Comparison of ENCODE assay signal across 7 cellular contexts in the genomic region with DNA sequence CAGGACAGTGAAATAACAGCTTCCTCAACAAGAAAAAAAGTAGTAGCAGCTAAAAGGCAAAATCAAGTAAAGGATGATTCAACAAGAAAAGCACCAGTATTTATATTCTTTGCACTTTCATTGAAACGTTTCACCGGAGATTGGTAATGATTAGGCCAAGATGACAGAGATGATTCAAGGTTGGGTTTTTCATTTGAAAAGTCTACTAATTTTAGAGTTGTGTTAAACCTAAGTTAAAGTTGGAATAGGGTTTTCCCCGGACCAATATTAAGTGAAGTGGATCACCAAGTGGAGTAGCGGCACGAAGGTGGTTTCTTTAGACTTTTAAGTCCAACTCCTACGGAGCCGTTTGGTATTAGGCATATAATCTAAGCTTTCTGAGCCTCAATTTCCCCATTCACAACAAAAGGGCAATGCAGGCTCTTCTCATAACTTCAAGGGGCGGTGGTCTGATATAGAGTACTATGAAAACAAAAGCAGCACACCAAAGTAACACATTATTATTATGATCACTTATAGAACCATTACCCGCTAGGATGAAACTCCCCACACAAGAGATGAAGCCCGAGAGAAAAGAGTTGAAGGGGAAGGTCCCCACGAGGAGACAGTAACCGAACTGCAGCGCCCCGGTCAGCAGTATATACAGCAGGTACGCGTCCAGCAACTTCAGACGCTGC. TPM values are rescaled to one million over a fixed set of nuclear protein-coding genes. Genes with fewer than 3 reads are reported as not detected.
A peak's percentile ranks its signal among the peaks of the same experiment; 100 is the strongest.
DNase-seq lines count a peak whose midpoint lies in the region; ATAC-seq and TF ChIP-seq lines count a peak whose summit lies in the region.

No MANE protein-coding gene starts in this region.

- 0 out of 4 replicates have a peak, but pooled peaks cover 0 to 2% of the 10 kb centered on the region in 2 experiments for H3K36me3 ChIP-seq in HCT116 (ENCODE audit: control insufficient read depth in 1 of 2, insufficient read depth in 2 of 2, low read length in 2 of 2)

- no peak for TF ChIP-seq CTCF in HCT116 (IDR thresholded peaks at IDR 0.05 in 2 of 3, conservative IDR thresholded peaks at IDR 0.05 in 1 of 3; ENCODE audit: borderline replicate concordance in 1 of 3, insufficient read depth in 1 of 3, low read depth in 2 of 3, low read length in 2 of 3)

- H3K9me2 ChIP-seq in HCT116 (ENCODE audit: insufficient read depth), result no peaks in the 10 kb centered on the region

- TF ChIP-seq POLR2A in HCT116 (IDR thresholded peaks at IDR 0.05; ENCODE audit: borderline replicate concordance, extremely low read depth, insufficient read depth, insufficient read length), result no peak

- no peak for DNase-seq in HCT116 (ENCODE audit: low read depth, low spot score)
- no peak for DNase-seq in activated CD4-positive, alpha-beta memory T cell treated with anti-CD3 and anti-CD28 coated beads, Interleukin-2, amount 10 ng/mL, durations not matched to agents 7 days and 5 days
- DNase-seq in NCI-H510A treated with DMSO at 0.1 percent for 48 hours (lab: John Stamatoyannopoulos, UW), result no peak
- DNase-seq in AG08395 (ENCODE audit: low spot score), result no peak
- DNase-seq in HEK293T (ENCODE audit: extremely low spot score), result no peak

- RAD21 ChIA-PET in HCT116 (lab: Charles Lee; ENCODE audit: low non-redundant PET in 1 of 2, low total read pairs in 2 of 2, uncharacterized antibody in 2 of 2, unreplicated experiment in 2 of 2), result interaction anchor here (0.9 to 1.8 kb wide), 2 partner anchors 10 to 64 kb away, joined by 5 read pairs; partner anchors contain the start of gene ABHD4 (in 1 of the 2)

- no peaks in the 10 kb centered on the region for H3K9me3 ChIP-seq in HCT116 (ENCODE audit: control insufficient read depth in 1 of 2, insufficient read depth in 1 of 2, low read depth in 1 of 2, low read length in 2 of 2)

- H4K20me1 ChIP-seq in HCT116 (ENCODE audit: insufficient read depth), result no peaks in the 10 kb centered on the region

- no peaks in the 10 kb centered on the region for H3K27me3 Mint-ChIP-seq in activated CD4-positive, alpha-beta memory T cell treated with anti-CD3 and anti-CD28 coated beads, Interleukin-2, amount 10 ng/mL, durations not matched to agents 7 days and 5 days
- peaks cover 3% of the 10 kb centered on the region for H3K27me3 Mint-ChIP-seq in stimulated activated naive CD8-positive, alpha-beta T cell treated with anti-CD3 and anti-CD28 coated beads, Interleukin-15, Interleukin-2, amounts not matched to agents 100 ng/mL and 50 ng/mL, for 24 hours

- H3K4me3 Mint-ChIP-seq in activated CD4-positive, alpha-beta memory T cell treated with anti-CD3 and anti-CD28 coated beads, Interleukin-2, amount 10 ng/mL, durations not matched to agents 7 days and 5 days, result peak overlapping the region; percentile 93
- peak overlapping the region; percentile 97 for H3K4me3 Mint-ChIP-seq in stimulated activated naive CD8-positive, alpha-beta T cell treated with anti-CD3 and anti-CD28 coated beads, Interleukin-15, Interleukin-2, amounts not matched to agents 100 ng/mL and 50 ng/mL, for 24 hours

- peak overlapping the region; percentile 80 for H3K4me2 ChIP-seq in HCT116 (ENCODE audit: low read length)

- peak overlapping the region; percentile 59 for H3K27ac ChIP-seq in HCT116 (ENCODE audit: low read depth, low read length)

- ATAC-seq in HCT116, result no peak

- peaks cover 62% of the 10 kb centered on the region for H3K4me1 Mint-ChIP-seq in activated CD4-positive, alpha-beta memory T cell treated with anti-CD3 and anti-CD28 coated beads, Interleukin-2, amount 10 ng/mL, durations not matched to agents 7 days and 5 days
- peaks cover 88% of the 10 kb centered on the region for H3K4me1 Mint-ChIP-seq in stimulated activated naive CD8-positive, alpha-beta T cell treated with anti-CD3 and anti-CD28 coated beads, Interleukin-15, Interleukin-2, amounts not matched to agents 100 ng/mL and 50 ng/mL, for 24 hours (ENCODE audit: low read depth)

- no peak overlapping the region for H2AFZ ChIP-seq in HCT116 (ENCODE audit: low read depth, low read length, poor library complexity, severe bottlenecking)

- TF ChIP-seq RAD21 in HCT116 (IDR thresholded peaks at IDR 0.05; ENCODE audit: low read depth), result no peak

- H3K4me3 ChIP-seq in HCT116 (replicated peaks in 1 of 2; ENCODE audit: low read depth in 1 of 2, low read length in 2 of 2) (peak overlapping the region; percentile 71 to 93), iPS-11a (ENCODE audit: low read depth, low read length) (peak overlapping the region; percentile 96)

- peak overlapping the region; percentile 98 for H3K27ac Mint-ChIP-seq in activated CD4-positive, alpha-beta memory T cell treated with anti-CD3 and anti-CD28 coated beads, Interleukin-2, amount 10 ng/mL, durations not matched to agents 7 days and 5 days
- H3K27ac Mint-ChIP-seq in stimulated activated naive CD8-positive, alpha-beta T cell treated with anti-CD3 and anti-CD28 coated beads, Interleukin-15, Interleukin-2, amounts not matched to agents 100 ng/mL and 50 ng/mL, for 24 hours, result peak overlapping the region; percentile 99

- 0 out of 2 replicates have a peak, but pooled peaks cover 6% of the 10 kb centered on the region for H3K27me3 ChIP-seq in HCT116 (ENCODE audit: insufficient read depth, low read length)

- CTCF ChIA-PET in HCT116 (lab: Charles Lee), result interaction anchor here (1.0 to 2.8 kb wide), 9 partner anchors 10 to 342 kb away, joined by 3 to 37 read pairs (median 4); partner anchors contain the start of genes ABHD4 and OR6J1
- CTCF ChIA-PET in activated CD4-positive, alpha-beta memory T cell treated with anti-CD3 and anti-CD28 coated beads, Interleukin-2, amount 10 ng/mL, durations not matched to agents 7 days and 5 days (lab: Charles Lee), result interaction anchor here (0.8 to 12.1 kb wide), 31 partner anchors 10 to 671 kb away, joined by 3 to 162 read pairs (median 5); partner anchors contain the start of genes ABHD4, LRP10, MRPL52 and OR6J1
- CTCF ChIA-PET in HEK293T (lab: Yijun Ruan, JAX), result interaction anchor here (1.1 to 2.1 kb wide), 5 partner anchors 10 to 266 kb away, joined by 3 to 12 read pairs (median 8); partner anchors contain the start of gene ABHD4

- intact Hi-C loops in HCT116 (cut with micrococcal nuclease), result no loop called here

- peaks cover 54% of the 10 kb centered on the region for H3K79me2 ChIP-seq in HCT116 (ENCODE audit: insufficient read depth, low read length)

- TSS peak; percentile 74 for BruUV-seq in HCT116 (replicated peaks; lab: Mats Ljungman, UMichigan)

- peaks cover 10 to 22% of the 10 kb centered on the region in 2 experiments for H3K4me1 ChIP-seq in HCT116 (ENCODE audit: control insufficient read depth in 1 of 2, insufficient read depth in 2 of 2, low read length in 2 of 2)

- H3K36me3 Mint-ChIP-seq in activated CD4-positive, alpha-beta memory T cell treated with anti-CD3 and anti-CD28 coated beads, Interleukin-2, amount 10 ng/mL, durations not matched to agents 7 days and 5 days (ENCODE audit: low read depth), result peaks cover 36% of the 10 kb centered on the region
- peaks cover 42% of the 10 kb centered on the region for H3K36me3 Mint-ChIP-seq in stimulated activated naive CD8-positive, alpha-beta T cell treated with anti-CD3 and anti-CD28 coated beads, Interleukin-15, Interleukin-2, amounts not matched to agents 100 ng/mL and 50 ng/mL, for 24 hours (ENCODE audit: low read depth)

- POLR2A ChIA-PET in HCT116 (lab: Charles Lee) (interaction anchor here (0.9 to 2.0 kb wide), 6 partner anchors 9 to 63 kb away, joined by 3 to 9 read pairs (median 6); no protein-coding TSS in a partner anchor), HEK293T (lab: Yijun Ruan, JAX) (interaction anchor here (0.8 to 3.3 kb wide), 13 partner anchors 9 to 248 kb away, joined by 3 to 45 read pairs (median 4); partner anchors contain the start of gene ABHD4)
- POLR2A ChIA-PET in activated CD4-positive, alpha-beta memory T cell treated with anti-CD3 and anti-CD28 coated beads, Interleukin-2, amount 10 ng/mL, durations not matched to agents 7 days and 5 days (lab: Charles Lee), result interaction anchor here (0.6 to 6.4 kb wide), 46 partner anchors 9 to 1321 kb away, joined by 3 to 103 read pairs (median 4); partner anchors contain the start of genes ABHD4, AJUBA, LRP10 and MRPL52

- peak overlapping the region; percentile 76 for H3K9ac ChIP-seq in HCT116 (ENCODE audit: low read length)

- H3K9me3 Mint-ChIP-seq in activated CD4-positive, alpha-beta memory T cell treated with anti-CD3 and anti-CD28 coated beads, Interleukin-2, amount 10 ng/mL, durations not matched to agents 7 days and 5 days, result no peaks in the 10 kb centered on the region
- no peaks in the 10 kb centered on the region for H3K9me3 Mint-ChIP-seq in stimulated activated naive CD8-positive, alpha-beta T cell treated with anti-CD3 and anti-CD28 coated beads, Interleukin-15, Interleukin-2, amounts not matched to agents 100 ng/mL and 50 ng/mL, for 24 hours

TF ChIP-seq in HCT116, 20 proteins besides CTCF, POLR2A, EP300 and RAD21 (continues in another document):
- no peak for TF ChIP-seq JUND (IDR thresholded peaks at IDR 0.05)
- TF ChIP-seq POLR2AphosphoS5 (IDR thresholded peaks at IDR 0.05; ENCODE audit: low read depth, low read length), result no peak
- no peak for TF ChIP-seq ATF3 (IDR thresholded peaks at IDR 0.05)
- no peak for TF ChIP-seq ZNF274 (IDR thresholded peaks at IDR 0.05; ENCODE audit: low read depth, low read length)
- TF ChIP-seq SRF (IDR thresholded peaks at IDR 0.05; ENCODE audit: low read depth), result no peak

TF ChIP-seq in HEK293T, 16 proteins besides CTCF, POLR2A, EP300 and RAD21 (continues in another document):
- TF ChIP-seq SP1 (IDR thresholded peaks at IDR 0.05) (no peak), ZNF384 (IDR thresholded peaks at IDR 0.05) (no peak), BHLHE40 (IDR thresholded peaks at IDR 0.05; ENCODE audit: borderline replicate concordance) (no peak), SUZ12 (IDR thresholded peaks at IDR 0.05) (no peak), ARNT (IDR thresholded peaks at IDR 0.05) (no peak), TARDBP (IDR thresholded peaks at IDR 0.05) (no peak), HDGF (IDR thresholded peaks at IDR 0.05; ENCODE audit: borderline replicate concordance) (no peak), CTBP1 (IDR thresholded peaks at IDR 0.05; ENCODE audit: borderline replicate concordance) (no peak)

RNA-seq across cellular contexts. Expression of gene DAD1, which starts 0.5 kb away (rescaled TPM):
- 162 TPM for total RNA-seq in HCT116 (2021; ENCODE audit: unreplicated experiment)
- polyA plus RNA-seq in HCT116 (2012), result 142 and 163 TPM in 2 replicates
- total RNA-seq in activated CD4-positive, alpha-beta memory T cell treated with anti-CD3 and anti-CD28 coated beads, Interleukin-2, amount 10 ng/mL, durations not matched to agents 7 days and 5 days, result 100 to 1,000 TPM; 160 to 167 TPM

RNA-seq across cellular contexts. Expression of gene ABHD4, which starts 9.5 kb away (rescaled TPM):
- 9.4 TPM for total RNA-seq in HCT116 (2021; ENCODE audit: unreplicated experiment)
- polyA plus RNA-seq in HCT116 (2012), result 6.2 and 8.4 TPM in 2 replicates
- total RNA-seq in activated CD4-positive, alpha-beta memory T cell treated with anti-CD3 and anti-CD28 coated beads, Interleukin-2, amount 10 ng/mL, durations not matched to agents 7 days and 5 days, result 10 to 100 TPM; 16.7 to 20.7 TPM

RNA-seq across cellular contexts. Expression of gene OR6J1, which starts 55.6 kb away (rescaled TPM):
- total RNA-seq in HCT116 (2021; ENCODE audit: unreplicated experiment), result not detected
- not detected in 2 replicates for polyA plus RNA-seq in HCT116 (2012)
- not detected for total RNA-seq in activated CD4-positive, alpha-beta memory T cell treated with anti-CD3 and anti-CD28 coated beads, Interleukin-2, amount 10 ng/mL, durations not matched to agents 7 days and 5 days
